ENCODE assay signal across 1 cellular context in genomic region chrX:79259073-79259689, GRCh38.
TF ChIP-seq lines count a peak whose summit lies in the region.

No MANE protein-coding gene starts in this region.

TF ChIP-seq in HepG2, 621 proteins besides CTCF, POLR2A, EP300 and RAD21 (continued from another document):
- TF ChIP-seq PRDM10 (CRISPR knock-in tag; IDR thresholded peaks at IDR 0.05; ENCODE audit: low read depth) (no peak), NFYC (CRISPR knock-in tag; IDR thresholded peaks at IDR 0.05) (no peak), ZNF775 (CRISPR knock-in tag; IDR thresholded peaks at IDR 0.05; ENCODE audit: borderline replicate concordance) (no peak), CSRNP1 (CRISPR knock-in tag; IDR thresholded peaks at IDR 0.05) (no peak), HOXA3 (CRISPR knock-in tag; IDR thresholded peaks at IDR 0.05) (no peak), ZNF878 (CRISPR knock-in tag; IDR thresholded peaks at IDR 0.05) (no peak), ZBTB43 (CRISPR knock-in tag; conservative IDR thresholded peaks at IDR 0.05) (no peak), EED (CRISPR knock-in tag; IDR thresholded peaks at IDR 0.05) (no peak), ZNF567 (CRISPR knock-in tag; IDR thresholded peaks at IDR 0.05; ENCODE audit: borderline replicate concordance) (no peak), ZNF770 (CRISPR knock-in tag; IDR thresholded peaks at IDR 0.05) (no peak), ZSCAN22 (CRISPR knock-in tag; IDR thresholded peaks at IDR 0.05) (no peak), ZNF674 (CRISPR knock-in tag; IDR thresholded peaks at IDR 0.05; ENCODE audit: low read depth) (no peak), DNMT3B (CRISPR knock-in tag; conservative IDR thresholded peaks at IDR 0.05) (no peak), TFDP1 (CRISPR knock-in tag; IDR thresholded peaks at IDR 0.05; ENCODE audit: borderline replicate concordance) (no peak), SMAD3 (CRISPR knock-in tag; IDR thresholded peaks at IDR 0.05) (no peak)
